In genomic region chr15:78201281-78202190, GRCh38 we compare ENCODE assay signal across 1 cellular context.
TF ChIP-seq lines count a peak whose summit lies in the region.

No MANE protein-coding gene starts in this region.

TF ChIP-seq in SK-N-SH treated with all-trans-retinoic acid at 6 μM for 48 hours, 23 proteins besides CTCF, POLR2A, EP300 and RAD21 (continued from another document):
- TF ChIP-seq TSHZ2 (CRISPR knock-in tag; IDR thresholded peaks at IDR 0.05) (no peak), OSR1 (CRISPR knock-in tag; IDR thresholded peaks at IDR 0.05) (no peak), ZC3H10 (CRISPR knock-in tag; IDR thresholded peaks at IDR 0.05) (no peak), RARB (CRISPR knock-in tag; IDR thresholded peaks at IDR 0.05) (no peak)
